21 cellular contexts compared by ENCODE assay signal in genomic region chr15:80289558-80290277, GRCh38. TPM values are rescaled to one million over a fixed set of nuclear protein-coding genes. Genes with fewer than 3 reads are reported as not detected.
"Had no signal": no experiment of that assay in that cellular context is flagged by ENCODE, and none has a peak within 500 bp of the region (broad histone marks: within the 10 kb centered on the region; RNA-seq: fewer than 3 reads in every experiment).

No MANE protein-coding gene starts in this region.

- H3K27ac ChIP-seq: epithelial cell of prostate, left lung, thyroid gland had no signal

- ATAC-seq: activated T-cell treated with anti-CD3 and anti-CD28 coated beads, Interleukin-2, amount 50 U/mL, for 72 hours; effector memory CD8-positive, alpha-beta T cell; left lung; mucosa of descending colon; naive thymus-derived CD4-positive, alpha-beta T cell; stimulated activated memory B cell treated with anti-CD40 and anti-IgM and Interleukin-4, amounts not matched to agents 10 μg/mL and 1 μg/mL and 100 μg/mL, for 72 hours had no signal

- H3K9me3 ChIP-seq: left lung, mucosa of descending colon, thyroid gland had no signal

- H3K27me3 ChIP-seq: left lung, thyroid gland had no signal

- H3K4me1 ChIP-seq: left lung, thyroid gland had no signal

- H3K36me3 ChIP-seq: left lung, thyroid gland had no signal

- DNase-seq: activated CD4-positive, alpha-beta T cell treated with anti-CD3 and anti-CD28 coated beads for 1 hour; activated CD4-positive, alpha-beta T cell treated with anti-CD3 and anti-CD28 coated beads, Interleukin-2, amount 50 U/mL, for 4 hours; activated gamma-delta T cell treated with Interleukin-2 at 50 U/mL for 16 hours; activated naive CD8-positive, alpha-beta T cell treated with anti-CD3 and anti-CD28 coated beads for 36 hours; activated T-cell treated with anti-CD3 and anti-CD28 coated beads, Interleukin-2, amount 50 U/mL, for 72 hours; cerebellar nuclear complex; effector memory CD8-positive, alpha-beta T cell; foreskin melanocyte; left lung; mammary epithelial cell; mucosa of descending colon; naive thymus-derived CD4-positive, alpha-beta T cell; nucleus accumbens; posterior cingulate gyrus; retina; stimulated activated CD4-positive, alpha-beta T cell treated with anti-CD3 and anti-CD28 coated beads, Interleukin-2, amount 100 ng/mL, for 48 hours; T-helper 1 cell; T1000; thyroid gland had no signal

- H3K4me3 ChIP-seq: left lung, mucosa of descending colon, thyroid gland had no signal

RNA-seq across cellular contexts. Expression of gene CTXND1, which starts 37.7 kb away (rescaled TPM):
- total RNA-seq: activated naive CD8-positive, alpha-beta T cell treated with anti-CD3 and anti-CD28 coated beads for 36 hours; activated T-cell treated with anti-CD3 and anti-CD28 coated beads, Interleukin-2, amount 50 U/mL, for 72 hours; mammary epithelial cell; naive thymus-derived CD4-positive, alpha-beta T cell had no signal
- polyA plus RNA-seq: mammary epithelial cell; naive thymus-derived CD4-positive, alpha-beta T cell had no signal
